Comparison of ENCODE assay signal across 8 cellular contexts in the genomic region with DNA sequence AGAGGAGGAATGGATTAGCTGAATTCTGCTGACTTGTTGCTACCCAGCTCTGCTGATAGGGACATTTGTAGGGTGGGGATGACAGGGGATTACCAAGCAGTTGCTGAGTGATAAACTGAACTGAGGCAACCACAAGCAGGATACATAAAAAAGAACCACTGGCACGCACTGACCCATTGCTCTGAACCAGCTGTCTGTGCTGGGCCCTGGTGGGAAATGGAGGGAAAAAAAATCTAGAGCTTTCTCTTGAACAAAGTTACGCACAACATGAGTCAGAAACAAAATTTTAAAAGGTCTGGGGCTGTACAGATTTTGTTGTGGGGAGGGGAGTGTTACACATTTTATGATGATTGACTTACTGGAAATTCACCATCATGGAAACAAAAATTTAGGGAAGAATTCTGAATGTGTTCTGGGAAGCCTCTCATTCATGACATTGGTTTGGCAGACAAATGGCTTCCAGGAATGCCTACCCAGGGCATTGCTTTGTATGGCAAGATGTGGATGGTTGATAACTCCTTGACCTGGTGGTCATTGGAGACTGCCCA. TPM values are rescaled to one million over a fixed set of nuclear protein-coding genes. Genes with fewer than 3 reads are reported as not detected.
A peak's percentile ranks its signal among the peaks of the same experiment; 100 is the strongest.
DNase-seq lines count a peak whose midpoint lies in the region; ATAC-seq, FAIRE-seq and TF ChIP-seq lines count a peak whose summit lies in the region.

No MANE protein-coding gene starts in this region.

- peak overlapping the region; percentile 47 for H3K4ac ChIP-seq in trophoblast cell (ENCODE audit: low read depth, low read length)

- POLR2A ChIA-PET in K562 (lab: Yijun Ruan, JAX) = interaction anchor here (0.7 to 2.4 kb wide), 7 partner anchors 8 to 176 kb away, joined by 3 to 9 read pairs (median 5); no protein-coding TSS in a partner anchor

- peak overlapping the region; percentile 90 for H3K18ac ChIP-seq in trophoblast cell (ENCODE audit: low read length)

- no TSS peak for BruUV-seq in K562 (replicated peaks; lab: Mats Ljungman, UMichigan)

- H3K27me3 ChIP-seq in K562 (ENCODE audit: control insufficient read depth in 2 of 2, insufficient read depth in 2 of 2, low read length in 2 of 2) (no peaks in the 10 kb centered on the region), trophoblast cell (ENCODE audit: insufficient read depth, low read length) (no peaks in the 10 kb centered on the region)

- H2AK5ac ChIP-seq in trophoblast cell (ENCODE audit: low read length) = peak overlapping the region; percentile 66

- H4K8ac ChIP-seq in trophoblast cell (ENCODE audit: low read depth, low read length) = peak overlapping the region; percentile 18

- TF ChIP-seq CTCF in K562 (IDR thresholded peaks at IDR 0.05 in 2 of 3, conservative IDR thresholded peaks at IDR 0.05 in 1 of 3; ENCODE audit: insufficient read depth in 2 of 3, low read depth in 1 of 3, low read length in 3 of 3) = no peak

- CTCF ChIA-PET in K562 (lab: Yijun Ruan, JAX; ENCODE audit: low intra/inter-chr PET ratio) = no interaction called here

- H3K79me2 ChIP-seq in K562 (ENCODE audit: control insufficient read depth, insufficient read depth, low read length) = peaks cover 19% of the 10 kb centered on the region; the same call in 2 of the 3 replicates
- peaks cover 5% of the 10 kb centered on the region for H3K79me2 ChIP-seq in trophoblast cell (ENCODE audit: control insufficient read depth, insufficient read depth, low read length, poor library complexity)

- no peak for TF ChIP-seq POLR2A in K562 (conservative IDR thresholded peaks at IDR 0.05)

- H2BK12ac ChIP-seq in trophoblast cell (ENCODE audit: low read length) = peak overlapping the region; percentile 79

- intact Hi-C loops in K562 (cut with micrococcal nuclease) = loop anchor here (2.0 kb wide), 1 partner anchor 36 kb away; no protein-coding TSS in a partner anchor

- H2BK5ac ChIP-seq in trophoblast cell (ENCODE audit: low read depth, low read length, poor library complexity) = peak overlapping the region; percentile 79

- peaks cover 3% of the 10 kb centered on the region for H3K79me1 ChIP-seq in trophoblast cell (ENCODE audit: low read length)

- peak overlapping the region; percentile 47 for H4K91ac ChIP-seq in trophoblast cell (ENCODE audit: low read depth, low read length)

- H2BK120ac ChIP-seq in trophoblast cell (ENCODE audit: insufficient read depth, low read length, poor library complexity) = peak overlapping the region; percentile 21

- no peak overlapping the region for H3K27ac ChIP-seq in K562 (ENCODE audit: extremely low read depth, low read depth, low read length)
- peak overlapping the region; percentile 67 for H3K27ac ChIP-seq in trophoblast cell (ENCODE audit: low read depth, low read length)

- H4K12ac ChIP-seq in trophoblast cell (ENCODE audit: low read depth, low read length) = no peak overlapping the region

- H3K4me1 ChIP-seq in K562 (replicated peaks in 1 of 2; ENCODE audit: control insufficient read depth in 2 of 2, insufficient read depth in 2 of 2, low read length in 2 of 2) (peaks cover 11 to 26% of the 10 kb centered on the region in 2 experiments), trophoblast cell (ENCODE audit: control insufficient read depth in 1 of 2, insufficient read depth in 2 of 2, low read length in 2 of 2) (peaks cover 7 to 9% of the 10 kb centered on the region in 2 experiments)

- 0 out of 2 replicates have a peak, but pooled peaks cover 3% of the 10 kb centered on the region for H4K20me1 ChIP-seq in K562 (replicated peaks; ENCODE audit: control insufficient read depth, insufficient read depth, low read length)

- WGBS in K562 (ENCODE audit: insufficient coverage, low coverage, missing lambda C conversion rate) = 25% methylated on average over 2 of the region's 2 CpGs
- WGBS in trophoblast cell (ENCODE audit: extremely low coverage, insufficient coverage, insufficient read length) = no CpG with 5 or more reads among the region's 2 CpGs

- H3K4me2 ChIP-seq in K562 (ENCODE audit: insufficient read depth, low read length) (no peak overlapping the region; the same call in 1 of the 2 replicates), trophoblast cell (ENCODE audit: low read length) (no peak overlapping the region)

- H3K4me3 ChIP-seq in K562 (no peak overlapping the region), trophoblast cell (ENCODE audit: low read depth, low read length) (no peak overlapping the region)

- no peak overlapping the region for H2AFZ ChIP-seq in K562 (ENCODE audit: low read depth, low read length)
- H2AFZ ChIP-seq in trophoblast cell (ENCODE audit: insufficient read depth, low read length, poor library complexity) = no peak overlapping the region

- ATAC-seq in GM19395 (IDR thresholded peaks at IDR 0.05; ENCODE audit: unreplicated experiment) = peak; percentile 86
- ATAC-seq in HG03457 (IDR thresholded peaks at IDR 0.05; ENCODE audit: unreplicated experiment) = peak; percentile 85
- ATAC-seq in K562 = peak; percentile 98

- H3K9ac ChIP-seq in K562 (ENCODE audit: insufficient read depth in 1 of 2, low read depth in 2 of 2, low read length in 2 of 2) (peak overlapping the region in 1 of 2 experiments; percentile 27; a peak in 1 of 4 replicates), trophoblast cell (ENCODE audit: low read length) (no peak overlapping the region)

- TF ChIP-seq RAD21 in K562 (CRISPR knock-in tag; conservative IDR thresholded peaks at IDR 0.05 in 1 of 2, IDR thresholded peaks at IDR 0.05 in 1 of 2) = no peak

- no peaks in the 10 kb centered on the region for H3K9me3 ChIP-seq in K562 (replicated peaks; ENCODE audit: control insufficient read depth, insufficient read depth, low read depth, low read length)
- no peaks in the 10 kb centered on the region for H3K9me3 ChIP-seq in trophoblast cell (ENCODE audit: insufficient read depth, low read depth, low read length)

- peak; percentile 83 for TF ChIP-seq EP300 in K562 (IDR thresholded peaks at IDR 0.05; ENCODE audit: low read length)

- DNase-seq in AG20443 (ENCODE audit: low spot score) (peak; percentile 64), K562 (ENCODE audit: extremely low read depth in 1 of 4, low spot score in 3 of 4) (peak; percentile 37 to 86 (median 63)), trophoblast cell (peak; percentile 20 to 26), NCI-H128 (lab: John Stamatoyannopoulos, UW; ENCODE audit: unreplicated experiment) (no peak), HK-2 (ENCODE audit: unreplicated experiment) (no peak), amniotic stem cell (lab: John Stamatoyannopoulos, UW) (no peak)

- in situ Hi-C loops in K562 (cut with MboI) = no loop called here

- H3K14ac ChIP-seq in trophoblast cell (ENCODE audit: low read length) = no peak overlapping the region

- no peaks in the 10 kb centered on the region for H3K9me1 ChIP-seq in K562 (ENCODE audit: control insufficient read depth, insufficient read depth, low read length)

- no peak overlapping the region for H3K23ac ChIP-seq in trophoblast cell (ENCODE audit: low read length)

- H3K36me3 ChIP-seq in K562 (ENCODE audit: control insufficient read depth, insufficient read depth, low read length) (no peaks in the 10 kb centered on the region), trophoblast cell (ENCODE audit: control insufficient read depth in 1 of 2, insufficient read depth in 2 of 2, low read length in 2 of 2) (no peaks in the 10 kb centered on the region)

- FAIRE-seq in K562 (lab: Jason Lieb, UNC) = peak; percentile 92

TF ChIP-seq in K562, 482 proteins besides CTCF, POLR2A, EP300 and RAD21 (continues in another document):
- TF ChIP-seq, protein P1, sequence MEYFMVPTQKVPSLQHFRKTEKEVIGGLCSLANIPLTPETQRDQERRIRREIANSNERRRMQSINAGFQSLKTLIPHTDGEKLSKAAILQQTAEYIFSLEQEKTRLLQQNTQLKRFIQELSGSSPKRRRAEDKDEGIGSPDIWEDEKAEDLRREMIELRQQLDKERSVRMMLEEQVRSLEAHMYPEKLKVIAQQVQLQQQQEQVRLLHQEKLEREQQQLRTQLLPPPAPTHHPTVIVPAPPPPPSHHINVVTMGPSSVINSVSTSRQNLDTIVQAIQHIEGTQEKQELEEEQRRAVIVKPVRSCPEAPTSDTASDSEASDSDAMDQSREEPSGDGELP (CRISPR knock-in tag; IDR thresholded peaks at IDR 0.05; ENCODE audit: borderline replicate concordance) = peak; percentile 76
- no peak for TF ChIP-seq BACH1 (tag; IDR thresholded peaks at IDR 0.05)

RNA-seq across cellular contexts. Expression of a gene that starts 37.7 kb away (rescaled TPM):
- 9.3 and 13.8 TPM in 2 replicates for total RNA-seq in K562 (2011; cell fraction: chromatin; rRNA removed; ENCODE audit: low replicate concordance)
- total RNA-seq in K562 (2011; cell fraction: nucleolus; rRNA removed) = 7.5 and 7.6 TPM in 2 replicates
- total RNA-seq in K562 (2011; cell fraction: nucleoplasm; rRNA removed) = 7.3 and 7.9 TPM in 2 replicates
- total RNA-seq in K562 (2014; rRNA removed) = 6.0 and 7.3 TPM in 2 replicates
- 6.8 and 8.9 TPM in 2 replicates for total RNA-seq in K562 (2014; rRNA removed; fragmentation: Illumina TruSeq; extraction: Trizol)
- total RNA-seq in K562 (2015; rRNA removed; fragmentation: Illumina TruSeq; extraction: Trizol) = 5.2 and 5.3 TPM in 2 replicates
- total RNA-seq in K562 (2021) = 10.6 and 14.6 TPM in 2 replicates
- polyA plus RNA-seq in K562 (2011; rRNA removed) = 5.8 and 8.4 TPM in 2 replicates
- 8.5 and 8.7 TPM in 2 replicates for polyA plus RNA-seq in K562 (2011; cell fraction: cytosol; rRNA removed)
- polyA plus RNA-seq in K562 (2011; cell fraction: nucleus; rRNA removed) = 5.1 and 6.3 TPM in 2 replicates
- 7.3 and 9.4 TPM in 2 replicates for polyA plus RNA-seq in K562 (2012)
- polyA plus RNA-seq in K562 (2014; fragmentation: Illumina TruSeq; extraction: Trizol) = 9.4 and 11.0 TPM in 2 replicates
- polyA plus RNA-seq in K562 (2014; fragmentation: Nextera tagmentation; extraction: Ambion mirVana) = 1 to 10 TPM; 3.0 to 4.7 TPM
- polyA plus RNA-seq in K562 (2014; rRNA removed) = 5.2 and 6.4 TPM in 2 replicates
- 23.3 and 23.7 TPM in 2 replicates for polyA minus RNA-seq in K562 (2011; rRNA and poly(A)+ RNA removed)
- polyA minus RNA-seq in K562 (2011; cell fraction: cytosol; rRNA and poly(A)+ RNA removed) = 12.4 and 15.8 TPM in 2 replicates
- polyA minus RNA-seq in K562 (2011; cell fraction: nucleus; rRNA and poly(A)+ RNA removed) = 8.8 and 12.3 TPM in 2 replicates
- 30.9 and 31.9 TPM in 2 replicates for polyA plus RNA-seq in trophoblast cell (2013)

Comparison
In these comparisons a context has a peak if more than half of its experiments do, and no peak if none do; other contexts are left out.
1. DNase-seq: peak in AG20443 (single experiment), K562 (4 of 4) and trophoblast cell (2 of 2); none in NCI-H128 (single experiment), HK-2 (single experiment) and amniotic stem cell (single experiment).
2. Peak in every context shown above with its lines, with median percentiles within 50 percentile points of each other: ATAC-seq.